In the genomic region with DNA sequence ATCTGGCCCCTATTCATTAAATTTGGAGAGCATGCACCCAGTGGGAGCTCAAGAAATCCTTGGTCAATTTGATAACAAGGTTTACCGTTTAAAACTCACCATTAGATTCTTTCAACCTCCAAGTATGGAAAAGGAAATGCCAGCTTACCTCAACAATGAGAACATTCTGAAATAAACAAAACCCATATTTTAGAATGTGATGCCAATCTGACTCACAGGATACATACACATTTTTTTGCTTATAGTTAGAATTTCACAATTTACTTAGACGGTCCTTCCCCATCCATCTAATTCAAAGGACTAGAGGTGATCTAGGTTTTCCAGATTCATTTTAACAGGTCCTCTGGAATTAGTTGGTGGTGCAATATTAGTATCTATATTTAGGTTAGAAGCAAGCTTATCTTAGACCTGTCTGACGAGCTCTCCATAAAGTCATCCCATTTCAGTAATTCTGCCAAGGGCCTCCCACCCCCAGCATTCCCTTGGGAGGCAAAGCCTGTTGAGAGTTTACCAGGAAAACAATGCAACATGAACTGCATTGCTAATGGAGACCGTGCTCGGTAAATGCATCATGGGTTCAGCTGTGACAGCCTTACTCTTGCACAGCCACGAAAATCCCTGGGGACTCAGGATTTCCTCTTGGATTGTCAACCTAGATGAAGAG, we compare ENCODE assay signal across 14 cellular contexts.
DNase-seq lines count a peak whose midpoint lies in the region; ATAC-seq, FAIRE-seq and TF ChIP-seq lines count a peak whose summit lies in the region.
"Had no signal": no experiment of that assay in that cellular context is flagged by ENCODE, and none has a peak within 500 bp of the region (broad histone marks: within the 10 kb centered on the region; RNA-seq: fewer than 3 reads in every experiment).

No MANE protein-coding gene starts in this region.

- no peaks in the 10 kb centered on the region for H3K79me2 ChIP-seq in keratinocyte (ENCODE audit: control insufficient read depth, insufficient read depth, low read length)

- H2AFZ ChIP-seq in keratinocyte (ENCODE audit: control insufficient read depth, low read length) = peak overlapping the region; percentile 38

- H3K9me3 ChIP-seq in keratinocyte (ENCODE audit: control insufficient read depth, low read depth, low read length) = no peaks in the 10 kb centered on the region

- no peak for ATAC-seq in HG03378 (IDR thresholded peaks at IDR 0.05; ENCODE audit: unreplicated experiment)
- no peak for ATAC-seq in activated naive CD4-positive, alpha-beta T cell treated with anti-CD3 and anti-CD28 coated beads, Interleukin-2, amount 50 U/mL, for 72 hours
- no peak for ATAC-seq in GM19463 (IDR thresholded peaks at IDR 0.05; ENCODE audit: unreplicated experiment)
- ATAC-seq: stimulated activated effector memory CD8-positive, alpha-beta T cell treated with anti-CD3 and anti-CD28 coated beads, Interleukin-12 subunit alpha, Interleukin-12 subunit beta, amount 100 ng/mL, for 72 hours had no signal

- H3K36me3 Mint-ChIP-seq in activated naive CD4-positive, alpha-beta T cell treated with anti-CD3 and anti-CD28 coated beads, Interleukin-2, amount 50 U/mL, for 72 hours = peaks cover 3% of the 10 kb centered on the region in 2 donors
- H3K36me3 Mint-ChIP-seq: stimulated activated effector memory CD8-positive, alpha-beta T cell treated with anti-CD3 and anti-CD28 coated beads, Interleukin-12 subunit alpha, Interleukin-12 subunit beta, amount 100 ng/mL, for 72 hours had no signal

- DNase-seq in ELR (ENCODE audit: low read depth) (peak; percentile 90), NCI-H2107 (lab: John Stamatoyannopoulos, UW) (peak; percentile 90), astrocyte of the spinal cord (ENCODE audit: low read depth, low spot score) (peak; percentile 55), keratinocyte (ENCODE audit: low read depth, low spot score) (no peak), NCI-H2196 treated with DMSO at 0.1 percent for 48 hours (lab: John Stamatoyannopoulos, UW; ENCODE audit: unreplicated experiment) (no peak)
- DNase-seq in activated naive CD4-positive, alpha-beta T cell treated with anti-CD3 and anti-CD28 coated beads, Interleukin-2, amount 50 U/mL, for 72 hours (ENCODE audit: low spot score in 2 of 2) = no peak
- DNase-seq: hippocampal formation, NCI-H1048, WERI-Rb-1 had no signal

- peak overlapping the region; percentile 15 for H3K27ac ChIP-seq in keratinocyte (ENCODE audit: control insufficient read depth, insufficient read depth, low read length)
- H3K27ac ChIP-seq: WERI-Rb-1 had no signal

- no peaks in the 10 kb centered on the region for H4K20me1 ChIP-seq in keratinocyte (ENCODE audit: control insufficient read depth, extremely low read depth, insufficient read depth, low read length)

- no peak for FAIRE-seq in keratinocyte (lab: Jason Lieb, UNC)
- FAIRE-seq: RCC 7860 had no signal

- H3K9me3 Mint-ChIP-seq in activated naive CD4-positive, alpha-beta T cell treated with anti-CD3 and anti-CD28 coated beads, Interleukin-2, amount 50 U/mL, for 72 hours = peaks cover 2% of the 10 kb centered on the region in 2 donors
- H3K9me3 Mint-ChIP-seq: stimulated activated effector memory CD8-positive, alpha-beta T cell treated with anti-CD3 and anti-CD28 coated beads, Interleukin-12 subunit alpha, Interleukin-12 subunit beta, amount 100 ng/mL, for 72 hours had no signal

- no peaks in the 10 kb centered on the region for H3K27me3 ChIP-seq in keratinocyte (ENCODE audit: control insufficient read depth, extremely low read depth, insufficient read depth, low read length)

- dilution Hi-C loops in keratinocyte (cut with MboI; ENCODE audit: extremely low pct_ligation_motif_present, low sequenced_read_pairs) = no loop called here

- peak overlapping the region; percentile 55 for H3K4me2 ChIP-seq in keratinocyte (ENCODE audit: control insufficient read depth, extremely low read depth, insufficient read depth, low read depth, low read length)

- no peaks in the 10 kb centered on the region for H3K9me1 ChIP-seq in keratinocyte (ENCODE audit: control insufficient read depth, extremely low read depth, insufficient read depth, low read length)

- no peak overlapping the region for H3K9ac ChIP-seq in keratinocyte (ENCODE audit: control insufficient read depth, extremely low read depth, insufficient read depth, low read length)

- no peak overlapping the region for H3K4me3 ChIP-seq in astrocyte of the spinal cord (ENCODE audit: low read depth, low read length)
- H3K4me3 ChIP-seq in keratinocyte (ENCODE audit: control insufficient read depth in 2 of 3, extremely low read depth in 1 of 3, insufficient read depth in 2 of 3, low read depth in 1 of 3, low read length in 3 of 3) = no peak overlapping the region

- no peak overlapping the region for H3K27ac Mint-ChIP-seq in activated naive CD4-positive, alpha-beta T cell treated with anti-CD3 and anti-CD28 coated beads, Interleukin-2, amount 50 U/mL, for 72 hours
- H3K27ac Mint-ChIP-seq: activated T-helper 1 cell treated with anti-CD3 and anti-CD28 coated beads, Interleukin-12 subunit alpha, Interleukin-12 subunit beta, Interleukin-2, Interleukin-4 antibody, amounts not matched to agents 30 ng/mL and 10 ng/mL and 1 ng/mL, durations not matched to agents 14 hours and 24 hours and 36 hours; stimulated activated effector memory CD8-positive, alpha-beta T cell treated with anti-CD3 and anti-CD28 coated beads, Interleukin-12 subunit alpha, Interleukin-12 subunit beta, amount 100 ng/mL, for 72 hours had no signal

- no peaks in the 10 kb centered on the region for H3K36me3 ChIP-seq in keratinocyte (ENCODE audit: control insufficient read depth in 2 of 2, extremely low read depth in 1 of 2, insufficient read depth in 2 of 2, low read length in 2 of 2)
- H3K36me3 ChIP-seq: WERI-Rb-1 had no signal

- no peak for TF ChIP-seq CTCF in astrocyte of the spinal cord (IDR thresholded peaks at IDR 0.05; ENCODE audit: low read depth, low read length)
- TF ChIP-seq CTCF in keratinocyte (optimal IDR thresholded peaks at IDR 0.05 in 1 of 3, IDR thresholded peaks at IDR 0.05 in 1 of 3, conservative IDR thresholded peaks at IDR 0.05 in 1 of 3; ENCODE audit: extremely low read depth in 1 of 3, insufficient read depth in 2 of 3, low read length in 3 of 3) = no peak

- in situ Hi-C loops in astrocyte of the spinal cord (cut with HindIII; ENCODE audit: low sequenced_read_pairs) = no loop called here

- peaks cover 15% of the 10 kb centered on the region for H3K4me1 ChIP-seq in keratinocyte (ENCODE audit: control insufficient read depth, extremely low read depth, insufficient read depth, low read length)

Comparison
In these comparisons a context has a peak if more than half of its experiments do, and no peak if none do; other contexts are left out.
1. DNase-seq: peak in ELR (single experiment), NCI-H2107 (single experiment) and astrocyte of the spinal cord (single experiment); none in keratinocyte (single experiment), NCI-H2196 treated with DMSO at 0.1 percent for 48 hours (single experiment) and activated naive CD4-positive, alpha-beta T cell treated with anti-CD3 and anti-CD28 coated beads, Interleukin-2, amount 50 U/mL, for 72 hours (0 of 2).